18 cellular contexts compared by ENCODE assay signal in the genomic region with DNA sequence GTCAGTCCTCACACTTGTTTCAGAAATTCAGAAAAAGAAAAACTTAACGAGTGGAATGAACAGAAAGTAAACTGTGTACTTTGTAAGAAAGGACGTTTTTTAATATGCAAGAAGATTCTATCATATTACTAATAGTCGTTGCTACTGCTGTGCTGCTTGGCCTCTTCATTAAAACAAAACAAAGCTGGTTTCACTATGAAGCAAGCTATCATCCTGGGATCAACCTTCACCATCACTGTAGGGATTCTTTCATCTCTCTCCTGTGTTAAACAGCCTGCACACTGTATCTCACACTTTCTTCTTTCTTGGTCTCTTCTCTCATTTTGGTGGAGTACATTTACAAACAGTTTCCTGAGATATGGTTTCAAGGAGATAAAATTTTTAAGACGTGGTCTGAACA.
"Had no signal": no experiment of that assay in that cellular context is flagged by ENCODE, and none has a peak within 500 bp of the region (broad histone marks: within the 10 kb centered on the region; RNA-seq: fewer than 3 reads in every experiment).

No MANE protein-coding gene starts in this region.

- DNase-seq: activated CD4-positive, alpha-beta T cell treated with anti-CD3 and anti-CD28 coated beads, Interleukin-2, amount 50 U/mL, for 48 hours; activated CD4-positive, CD25-positive, alpha-beta regulatory T cell treated with anti-CD3 and anti-CD28 coated beads, Interleukin-2, amount 50 U/mL, for 72 hours; activated naive CD8-positive, alpha-beta T cell treated with anti-CD3 and anti-CD28 coated beads, Interleukin-2, amount 50 U/mL, for 24 hours; foreskin melanocyte; islet precursor cell; mammary epithelial cell; mucosa of descending colon; naive thymus-derived CD8-positive, alpha-beta T cell; nucleus accumbens; right lobe of liver; stimulated activated CD4-positive, alpha-beta T cell treated with anti-CD3 and anti-CD28 coated beads, Interleukin-2, amount 100 ng/mL, for 24 hours; stimulated activated naive CD4-positive, alpha-beta T cell treated with Interleukin-2 at 50 U/mL for 16 hours; upper lobe of right lung had no signal

- H3K27ac Mint-ChIP-seq: activated naive CD8-positive, alpha-beta T cell treated with anti-CD3 and anti-CD28 coated beads, Interleukin-2, amount 50 U/mL, for 24 hours; naive thymus-derived CD8-positive, alpha-beta T cell; T-helper 2 cell treated with Interferon-gamma antibody and Interleukin-4, amounts not matched to agents 5 μg/mL and 100 μg/mL, for 36 hours had no signal

- H3K36me3 ChIP-seq: prostate gland, right lobe of liver, suprapubic skin, upper lobe of right lung had no signal

- H3K4me1 ChIP-seq: prostate gland, right lobe of liver, upper lobe of right lung had no signal

- H3K9me3 ChIP-seq: mucosa of descending colon, prostate gland, right lobe of liver, suprapubic skin, upper lobe of right lung had no signal

- H3K4me3 Mint-ChIP-seq: activated naive CD8-positive, alpha-beta T cell treated with anti-CD3 and anti-CD28 coated beads, Interleukin-2, amount 50 U/mL, for 24 hours; naive thymus-derived CD8-positive, alpha-beta T cell; T-helper 2 cell treated with Interferon-gamma antibody and Interleukin-4, amounts not matched to agents 5 μg/mL and 100 μg/mL, for 36 hours had no signal

- H3K27me3 ChIP-seq: right lobe of liver, suprapubic skin, upper lobe of right lung had no signal

- H3K27me3 Mint-ChIP-seq: activated naive CD8-positive, alpha-beta T cell treated with anti-CD3 and anti-CD28 coated beads, Interleukin-2, amount 50 U/mL, for 24 hours; naive thymus-derived CD8-positive, alpha-beta T cell had no signal

- H3K4me3 ChIP-seq: mucosa of descending colon, prostate gland, right lobe of liver, suprapubic skin, upper lobe of right lung had no signal

- H3K27ac ChIP-seq: prostate gland, right lobe of liver, suprapubic skin, upper lobe of right lung had no signal

- H3K9me3 Mint-ChIP-seq: activated naive CD8-positive, alpha-beta T cell treated with anti-CD3 and anti-CD28 coated beads, Interleukin-2, amount 50 U/mL, for 24 hours; activated T-cell treated with anti-CD3 and anti-CD28 coated beads, Interleukin-2, amount 50 U/mL, for 72 hours; naive thymus-derived CD8-positive, alpha-beta T cell; T-helper 2 cell treated with Interferon-gamma antibody and Interleukin-4, amounts not matched to agents 5 μg/mL and 100 μg/mL, for 36 hours had no signal

- ATAC-seq: activated naive CD8-positive, alpha-beta T cell treated with anti-CD3 and anti-CD28 coated beads, Interleukin-2, amount 50 U/mL, for 24 hours; left lobe of liver; mucosa of descending colon; naive thymus-derived CD8-positive, alpha-beta T cell; right lobe of liver; upper lobe of right lung had no signal
